Comparison of ENCODE assay signal across 10 cellular contexts in genomic region chr18:39647627-39648502, GRCh38.
DNase-seq lines count a peak whose midpoint lies in the region; ATAC-seq, FAIRE-seq and TF ChIP-seq lines count a peak whose summit lies in the region.
"Had no signal": no experiment of that assay in that cellular context is flagged by ENCODE, and none has a peak within 500 bp of the region (broad histone marks: within the 10 kb centered on the region; RNA-seq: fewer than 3 reads in every experiment).

No MANE protein-coding gene starts in this region.

- DNase-seq in NCI-H1092 treated with DMSO at 0.1 percent for 48 hours (lab: John Stamatoyannopoulos, UW), result peak; percentile 46
- DNase-seq in NCI-H1092 (lab: John Stamatoyannopoulos, UW), result no peak
- DNase-seq in NCI-H2196 treated with DMSO at 0.1 percent for 48 hours (lab: John Stamatoyannopoulos, UW; ENCODE audit: unreplicated experiment), result peak; percentile 51
- DNase-seq in endothelial cell of umbilical vein (ENCODE audit: low read depth, low spot score), result peak; percentile 72
- DNase-seq in smooth muscle cell of the brain vasculature (ENCODE audit: low read depth, low spot score), result peak; percentile 62
- no peak for DNase-seq in GOT3 (lab: John Stamatoyannopoulos, UW)
- no peak for DNase-seq in activated CD8-positive, alpha-beta memory T cell treated with anti-CD3 and anti-CD28 coated beads, Interleukin-2, amount 50 U/mL, for 4 hours
- DNase-seq: activated naive CD4-positive, alpha-beta T cell; stimulated activated CD4-positive, alpha-beta T cell treated with anti-CD3 and anti-CD28 coated beads, Interleukin-1b, Interleukin-23, amount 100 ng/mL, for 48 hours had no signal

- H3K4me1 ChIP-seq in endothelial cell of umbilical vein (ENCODE audit: control insufficient read depth, extremely low read depth, insufficient read depth, low read length), result no peaks in the 10 kb centered on the region

- no peak overlapping the region for H3K27ac ChIP-seq in endothelial cell of umbilical vein (ENCODE audit: insufficient read depth, low read depth, low read length)

- TF ChIP-seq CTCF in endothelial cell of umbilical vein (IDR thresholded peaks at IDR 0.05; ENCODE audit: extremely low read depth in 1 of 2, insufficient read depth in 1 of 2, low read depth in 1 of 2, low read length in 2 of 2), result no peak

- intact Hi-C loops in endothelial cell of umbilical vein (cut with micrococcal nuclease), result no loop called here

- H3K79me2 ChIP-seq in endothelial cell of umbilical vein (ENCODE audit: control insufficient read depth, insufficient read depth, low read length), result no peaks in the 10 kb centered on the region

- H3K27me3 ChIP-seq in endothelial cell of umbilical vein (ENCODE audit: control insufficient read depth in 2 of 2, insufficient read depth in 2 of 2, low read length in 2 of 2), result no peaks in the 10 kb centered on the region

- H3K9me1 ChIP-seq in endothelial cell of umbilical vein (replicated peaks; ENCODE audit: control insufficient read depth, extremely low read depth, insufficient read depth, low read length), result no peaks in the 10 kb centered on the region

- H4K20me1 ChIP-seq in endothelial cell of umbilical vein (replicated peaks; ENCODE audit: control insufficient read depth, extremely low read depth, insufficient read depth, low read length), result no peaks in the 10 kb centered on the region

- no peak for ATAC-seq in HG02642 (IDR thresholded peaks at IDR 0.05; ENCODE audit: poor library complexity, unreplicated experiment)

- H3K4me2 ChIP-seq in endothelial cell of umbilical vein (ENCODE audit: insufficient read depth, low read length), result no peak overlapping the region

- H3K9ac ChIP-seq in endothelial cell of umbilical vein (replicated peaks; ENCODE audit: extremely low read depth, insufficient read depth, low read length), result no peak overlapping the region

- no peaks in the 10 kb centered on the region for H3K9me3 ChIP-seq in endothelial cell of umbilical vein (replicated peaks; ENCODE audit: control insufficient read depth, insufficient read depth, low read length)

- CTCF ChIA-PET in endothelial cell of umbilical vein (lab: Charles Lee), result interaction anchor here (0.9 to 1.7 kb wide), 7 partner anchors 8 to 194 kb away, joined by 3 to 4 read pairs (median 4); no protein-coding TSS in a partner anchor

- no peak for TF ChIP-seq POLR2A in endothelial cell of umbilical vein (IDR thresholded peaks at IDR 0.05; ENCODE audit: low read depth, low read length)

- no peak for FAIRE-seq in endothelial cell of umbilical vein (lab: Jason Lieb, UNC)

- no peak overlapping the region for H3K4me3 ChIP-seq in endothelial cell of umbilical vein (replicated peaks in 1 of 3; ENCODE audit: insufficient read depth in 1 of 3, low read depth in 1 of 3, low read length in 3 of 3)

- BruUV-seq in endothelial cell of umbilical vein (replicated peaks; lab: Mats Ljungman, UMichigan), result no TSS peak

- H2AFZ ChIP-seq in endothelial cell of umbilical vein (ENCODE audit: low read depth, low read length), result no peak overlapping the region

- dilution Hi-C loops in endothelial cell of umbilical vein (cut with MboI; ENCODE audit: extremely low pct_ligation_motif_present, low sequenced_read_pairs), result no loop called here

- POLR2A ChIA-PET in endothelial cell of umbilical vein (lab: Charles Lee), result interaction anchor here (0.6 kb wide), 1 partner anchor 316 kb away, joined by 3 read pairs; no protein-coding TSS in a partner anchor

- no peaks in the 10 kb centered on the region for H3K36me3 ChIP-seq in endothelial cell of umbilical vein (ENCODE audit: control insufficient read depth in 2 of 2, extremely low read depth in 1 of 2, insufficient read depth in 2 of 2, low read length in 2 of 2)

TF ChIP-seq in endothelial cell of umbilical vein, 7 proteins besides CTCF, POLR2A, EP300 and RAD21:
- TF ChIP-seq FOS (IDR thresholded peaks at IDR 0.05; ENCODE audit: borderline replicate concordance, insufficient read depth, low read length) (no peak), POLR2AphosphoS5 (IDR thresholded peaks at IDR 0.05; ENCODE audit: insufficient read depth, low read depth, low read length) (no peak), MYC (IDR thresholded peaks at IDR 0.05; ENCODE audit: low read depth, low read length) (no peak), JUN (IDR thresholded peaks at IDR 0.05; ENCODE audit: borderline replicate concordance, insufficient read depth, insufficient read length, low read depth) (no peak), GATA2 (IDR thresholded peaks at IDR 0.05; ENCODE audit: insufficient read depth, insufficient read length, low read depth, low read length) (no peak), EZH2 (IDR thresholded peaks at IDR 0.05; ENCODE audit: borderline replicate concordance, low read depth, low read length, severe bottlenecking) (no peak)
- TF ChIP-seq, protein P1, sequence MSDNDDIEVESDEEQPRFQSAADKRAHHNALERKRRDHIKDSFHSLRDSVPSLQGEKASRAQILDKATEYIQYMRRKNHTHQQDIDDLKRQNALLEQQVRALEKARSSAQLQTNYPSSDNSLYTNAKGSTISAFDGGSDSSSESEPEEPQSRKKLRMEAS (IDR thresholded peaks at IDR 0.05; ENCODE audit: insufficient read depth, insufficient read length), result no peak

Comparison
In these comparisons a context has a peak if more than half of its experiments do, and no peak if none do; other contexts are left out.
1. DNase-seq: peak in NCI-H1092 treated with DMSO at 0.1 percent for 48 hours (single experiment), NCI-H2196 treated with DMSO at 0.1 percent for 48 hours (single experiment), endothelial cell of umbilical vein (single experiment) and smooth muscle cell of the brain vasculature (single experiment); none in NCI-H1092 (single experiment), GOT3 (single experiment) and activated CD8-positive, alpha-beta memory T cell treated with anti-CD3 and anti-CD28 coated beads, Interleukin-2, amount 50 U/mL, for 4 hours (single experiment).